32 cellular contexts compared by ENCODE assay signal in the genomic region with DNA sequence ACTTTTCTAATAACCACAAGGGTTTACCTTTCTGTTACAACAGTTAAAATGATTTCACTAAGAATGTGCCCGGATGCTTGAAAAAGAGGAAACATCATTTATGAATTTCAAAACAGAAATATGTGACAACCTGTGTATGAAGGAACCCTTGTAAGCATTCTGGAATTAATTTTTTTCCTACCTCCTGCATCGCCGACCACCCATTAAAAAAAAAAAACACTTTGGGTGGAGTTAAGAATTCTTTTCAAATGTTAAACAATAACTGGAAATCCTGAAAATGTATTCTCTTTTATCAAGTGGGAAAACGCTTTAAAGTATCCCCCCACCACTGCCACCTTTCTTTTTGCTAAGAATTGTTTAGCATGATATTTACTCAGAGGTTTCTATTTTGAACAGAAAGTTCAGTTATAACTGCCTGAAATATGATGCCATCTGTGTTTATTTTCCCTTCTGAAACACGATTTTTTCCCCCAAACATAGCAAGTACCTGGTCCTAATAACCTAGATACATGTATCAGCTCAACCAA. TPM values are rescaled to one million over a fixed set of nuclear protein-coding genes. Genes with fewer than 3 reads are reported as not detected.
"Had no signal": no experiment of that assay in that cellular context is flagged by ENCODE, and none has a peak within 500 bp of the region (broad histone marks: within the 10 kb centered on the region; RNA-seq: fewer than 3 reads in every experiment).

No MANE protein-coding gene starts in this region.

- H3K27me3 ChIP-seq: brain microvascular endothelial cell had no signal

- H3K4me3 ChIP-seq: MG63 had no signal

- H3K36me3 ChIP-seq: brain microvascular endothelial cell, MG63, WERI-Rb-1 had no signal

- ATAC-seq: activated CD8-positive, alpha-beta memory T cell treated with anti-CD3 and anti-CD28 coated beads, Interleukin-2, amount 10 ng/mL, durations not matched to agents 7 days and 5 days; activated naive CD8-positive, alpha-beta T cell treated with anti-CD3 and anti-CD28 coated beads, Interleukin-2, amount 50 U/mL, for 24 hours; SK-N-SH treated with all-trans-retinoic acid at 6 μM for 48 hours; T-cell had no signal

- H3K27ac ChIP-seq: brain microvascular endothelial cell, WERI-Rb-1 had no signal

- H3K9me3 ChIP-seq: MG63 had no signal

- DNase-seq: activated CD4-positive, alpha-beta memory T cell treated with anti-CD3 and anti-CD28 coated beads, Interleukin-2, amount 10 ng/mL, durations not matched to agents 7 days and 5 days; activated CD4-positive, alpha-beta T cell treated with anti-CD3 and anti-CD28 coated beads for 1 hour; activated CD4-positive, alpha-beta T cell treated with anti-CD3 and anti-CD28 coated beads for 48 hours; activated CD4-positive, CD25-positive, alpha-beta regulatory T cell; activated CD8-positive, alpha-beta memory T cell treated with anti-CD3 and anti-CD28 coated beads for 24 hours; activated CD8-positive, alpha-beta memory T cell treated with anti-CD3 and anti-CD28 coated beads, Interleukin-2, amount 10 ng/mL, durations not matched to agents 7 days and 5 days; activated CD8-positive, alpha-beta memory T cell treated with anti-CD3 and anti-CD28 coated beads, Interleukin-2, amount 50 U/mL, for 48 hours; activated effector memory CD4-positive, alpha-beta T cell treated with Interleukin-2 at 50 U/mL for 16 hours; activated naive CD4-positive, alpha-beta T cell treated with anti-CD3 and anti-CD28 coated beads, Interleukin-2, amount 10 ng/mL, durations not matched to agents 7 days and 5 days; activated naive CD8-positive, alpha-beta T cell treated with anti-CD3 and anti-CD28 coated beads, Interleukin-2, amount 50 U/mL, for 24 hours; activated T-cell treated with anti-CD3 and anti-CD28 coated beads, Interleukin-2, amount 50 U/mL, for 48 hours; aorta; brain microvascular endothelial cell; Kasumi-1; KG1; MG63; NCI-H1048; NCI-H1105 treated with DMSO at 0.1 percent for 48 hours; NCI-H1436; NCI-H1694; NCI-H1930; NCI-H2081 treated with DMSO at 0.1 percent for 48 hours; NCI-H345; NCI-H524 treated with DMSO at 0.1 percent for 48 hours; NK-92 treated with Interleukin-12 subunit alpha and Interleukin-12 subunit beta, amount 100 ng/mL, for 24 hours; OCI-M1; SHP77 treated with DMSO at 0.1 percent for 48 hours; T-cell; T-helper 2 cell; T-helper 9 cell; WERI-Rb-1 had no signal

RNA-seq across cellular contexts. Expression of gene CYYR1, which starts 9.0 kb away (rescaled TPM):
- total RNA-seq: activated CD4-positive, alpha-beta memory T cell treated with anti-CD3 and anti-CD28 coated beads, Interleukin-2, amount 10 ng/mL, durations not matched to agents 7 days and 5 days; activated CD8-positive, alpha-beta memory T cell treated with anti-CD3 and anti-CD28 coated beads, Interleukin-2, amount 10 ng/mL, durations not matched to agents 7 days and 5 days had no signal
